ENCODE assay signal across 11 cellular contexts in genomic region chr19:18465214-18465963, GRCh38. TPM values are rescaled to one million over a fixed set of nuclear protein-coding genes. Genes with fewer than 3 reads are reported as not detected.
DNase-seq lines count a peak whose midpoint lies in the region; ATAC-seq, FAIRE-seq and TF ChIP-seq lines count a peak whose summit lies in the region.
"Had no signal": no experiment of that assay in that cellular context is flagged by ENCODE, and none has a peak within 500 bp of the region (broad histone marks: within the 10 kb centered on the region; RNA-seq: fewer than 3 reads in every experiment).

No MANE protein-coding gene starts in this region.

- intact Hi-C loops in tibial artery (cut with DNase I; ENCODE audit: low total_unique reads), result loop anchor here (5.0 kb wide), 1 partner anchor 57 kb away; the partner anchor contains the start of gene ELL

- no peak overlapping the region for H3K4me3 Mint-ChIP-seq in stimulated activated naive B cell treated with anti-CD40 and anti-IgM and Interleukin-4, amounts not matched to agents 10 μg/mL and 1 μg/mL and 100 μg/mL, for 72 hours

- no peak for TF ChIP-seq CTCF in tibial artery (IDR thresholded peaks at IDR 0.05)
- no peak for TF ChIP-seq CTCF in foreskin fibroblast (IDR thresholded peaks at IDR 0.05; ENCODE audit: low read depth, low read length)

- H3K4me3 ChIP-seq in muscle layer of duodenum (ENCODE audit: low read depth in 1 of 2, low read length in 2 of 2), result peak overlapping the region in 1 of 2 donors; percentile 30
- no peak overlapping the region for H3K4me3 ChIP-seq in tibial artery
- H3K4me3 ChIP-seq in foreskin fibroblast (ENCODE audit: low read depth in 1 of 2, low read length in 2 of 2), result no peak overlapping the region
- H3K4me3 ChIP-seq: SK-N-MC had no signal

- H3K4me1 Mint-ChIP-seq in stimulated activated naive B cell treated with anti-CD40 and anti-IgM and Interleukin-4, amounts not matched to agents 10 μg/mL and 1 μg/mL and 100 μg/mL, for 72 hours, result peaks cover 28 to 40% of the 10 kb centered on the region in 2 donors

- H3K4me1 ChIP-seq in muscle layer of duodenum (ENCODE audit: control insufficient read depth in 1 of 2, insufficient read depth in 2 of 2, low read length in 2 of 2), result peaks cover 28 to 59% of the 10 kb centered on the region in 2 donors
- H3K4me1 ChIP-seq in tibial artery, result peaks cover 29 to 95% (median 72%) of the 10 kb centered on the region in 4 donors

- no peak for DNase-seq in activated naive CD4-positive, alpha-beta T cell treated with anti-CD3 and anti-CD28 coated beads, Interleukin-2, amount 50 U/mL, for 72 hours (ENCODE audit: low spot score in 2 of 2)
- no peak for DNase-seq in activated naive CD4-positive, alpha-beta T cell (lab: John Stamatoyannopoulos, UW)
- DNase-seq in tibial artery, result no peak
- DNase-seq in stimulated activated naive B cell treated with anti-CD40 and anti-IgM and Interleukin-4, amounts not matched to agents 10 μg/mL and 1 μg/mL and 100 μg/mL, for 72 hours, result no peak
- DNase-seq in foreskin fibroblast, result no peak
- DNase-seq in GM12892 (ENCODE audit: insufficient read length), result no peak
- DNase-seq: activated CD4-positive, alpha-beta T cell treated with anti-CD3 and anti-CD28 coated beads for 1 hour; activated effector memory CD4-positive, alpha-beta T cell treated with anti-CD3 and anti-CD28 coated beads, Interleukin-2, amount 50 U/mL, for 16 hours had no signal

- H3K36me3 ChIP-seq in muscle layer of duodenum (ENCODE audit: control insufficient read depth in 1 of 2, insufficient read depth in 2 of 2, low read length in 2 of 2) (peaks cover 7 to 19% of the 10 kb centered on the region in 2 donors), tibial artery (peaks cover 0 to 35% (median 14%) of the 10 kb centered on the region in 3 donors)

- TF ChIP-seq POLR2A in GM12892 (IDR thresholded peaks at IDR 0.05; ENCODE audit: low read depth, low read length), result no peak

- no peaks in the 10 kb centered on the region for H3K9me3 Mint-ChIP-seq in activated naive CD4-positive, alpha-beta T cell treated with anti-CD3 and anti-CD28 coated beads, Interleukin-2, amount 50 U/mL, for 72 hours
- no peaks in the 10 kb centered on the region for H3K9me3 Mint-ChIP-seq in stimulated activated naive B cell treated with anti-CD40 and anti-IgM and Interleukin-4, amounts not matched to agents 10 μg/mL and 1 μg/mL and 100 μg/mL, for 72 hours

- FAIRE-seq in GM12892 (lab: Jason Lieb, UNC), result no peak

- no peaks in the 10 kb centered on the region for H3K27me3 Mint-ChIP-seq in stimulated activated naive B cell treated with anti-CD40 and anti-IgM and Interleukin-4, amounts not matched to agents 10 μg/mL and 1 μg/mL and 100 μg/mL, for 72 hours

- H3K27me3 ChIP-seq in muscle layer of duodenum (ENCODE audit: low read depth, low read length) (no peaks in the 10 kb centered on the region), tibial artery (no peaks in the 10 kb centered on the region)

- ATAC-seq in activated naive CD4-positive, alpha-beta T cell treated with anti-CD3 and anti-CD28 coated beads, Interleukin-2, amount 50 U/mL, for 72 hours, result no peak
- no peak for ATAC-seq in stimulated activated naive B cell treated with anti-CD40 and anti-IgM and Interleukin-4, amounts not matched to agents 10 μg/mL and 1 μg/mL and 100 μg/mL, for 72 hours (replicated peaks)

- peak overlapping the region; percentile 36 to 96 for H3K27ac Mint-ChIP-seq in activated naive CD4-positive, alpha-beta T cell treated with anti-CD3 and anti-CD28 coated beads, Interleukin-2, amount 50 U/mL, for 72 hours
- H3K27ac Mint-ChIP-seq in stimulated activated naive B cell treated with anti-CD40 and anti-IgM and Interleukin-4, amounts not matched to agents 10 μg/mL and 1 μg/mL and 100 μg/mL, for 72 hours, result no peak overlapping the region

- H3K9me3 ChIP-seq in muscle layer of duodenum (ENCODE audit: control insufficient read depth in 1 of 2, low read length in 2 of 2), result no peaks in the 10 kb centered on the region
- no peaks in the 10 kb centered on the region for H3K9me3 ChIP-seq in tibial artery

- H3K27ac ChIP-seq in cingulate gyrus (ENCODE audit: low read depth, low read length) (peak overlapping the region; percentile 99), muscle layer of duodenum (ENCODE audit: low read length) (peak overlapping the region; percentile 58), tibial artery (peak overlapping the region; percentile 92)
- H3K27ac ChIP-seq: SK-N-MC had no signal

- H3K36me3 Mint-ChIP-seq in activated naive CD4-positive, alpha-beta T cell treated with anti-CD3 and anti-CD28 coated beads, Interleukin-2, amount 50 U/mL, for 72 hours, result peaks cover 0 to 6% of the 10 kb centered on the region in 2 donors
- peaks cover 33 to 37% of the 10 kb centered on the region in 2 donors for H3K36me3 Mint-ChIP-seq in stimulated activated naive B cell treated with anti-CD40 and anti-IgM and Interleukin-4, amounts not matched to agents 10 μg/mL and 1 μg/mL and 100 μg/mL, for 72 hours

RNA-seq across cellular contexts. Expression of gene ISYNA1, which starts 27.5 kb away (rescaled TPM):
- total RNA-seq in activated naive CD4-positive, alpha-beta T cell treated with anti-CD3 and anti-CD28 coated beads, Interleukin-2, amount 50 U/mL, for 72 hours, result 10 to 100 TPM; 19.7 to 30.8 TPM
- 9.3 TPM for polyA plus RNA-seq in GM12892 (2012; ENCODE audit: missing spikeins)

RNA-seq across cellular contexts. Expression of gene SSBP4, which starts 46.2 kb away (rescaled TPM):
- total RNA-seq in activated naive CD4-positive, alpha-beta T cell treated with anti-CD3 and anti-CD28 coated beads, Interleukin-2, amount 50 U/mL, for 72 hours, result 100 to 1,000 TPM in 1 of 2 donors, 10 to 100 TPM in 1; 31.7 to 102 TPM
- polyA plus RNA-seq in GM12892 (2012; ENCODE audit: missing spikeins), result 24.2 TPM

RNA-seq across cellular contexts. Expression of gene ELL, which starts 56.5 kb away (rescaled TPM):
- 10 to 100 TPM; 18.8 to 23.0 TPM for total RNA-seq in activated naive CD4-positive, alpha-beta T cell treated with anti-CD3 and anti-CD28 coated beads, Interleukin-2, amount 50 U/mL, for 72 hours
- 5.1 TPM for polyA plus RNA-seq in GM12892 (2012; ENCODE audit: missing spikeins)
